16 cellular contexts compared by ENCODE assay signal in genomic region chr22:20503816-20504215, GRCh38. TPM values are rescaled to one million over a fixed set of nuclear protein-coding genes. Genes with fewer than 3 reads are reported as not detected.
A peak's percentile ranks its signal among the peaks of the same experiment; 100 is the strongest.
DNase-seq lines count a peak whose midpoint lies in the region; ATAC-seq, FAIRE-seq and TF ChIP-seq lines count a peak whose summit lies in the region.
"Had no signal": no experiment of that assay in that cellular context is flagged by ENCODE, and none has a peak within 500 bp of the region (broad histone marks: within the 10 kb centered on the region; RNA-seq: fewer than 3 reads in every experiment).

No MANE protein-coding gene starts in this region.

- POLR2A ChIA-PET in A549 (lab: Yijun Ruan, JAX) = interaction anchor here (0.6 kb wide), 1 partner anchor 8 kb away, joined by 3 read pairs; the partner anchor contains the start of gene KLHL22

- CTCF ChIA-PET in A549 (lab: Yijun Ruan, JAX) = interaction anchor here (1.2 to 2.6 kb wide), 3 partner anchors 61 to 85 kb away, joined by 5 to 7 read pairs (median 6); no protein-coding TSS in a partner anchor

- TF ChIP-seq POLR2A in A549 (IDR thresholded peaks at IDR 0.05; ENCODE audit: low read length) = no peak

- H3K9me3 Mint-ChIP-seq in mesothelial cell of epicardium = no peaks in the 10 kb centered on the region
- no peaks in the 10 kb centered on the region for H3K9me3 Mint-ChIP-seq in activated T-helper 17 cell treated with anti-CD3 and anti-CD28 coated beads, Interleukin-2, amount 50 U/mL, for 72 hours
- H3K9me3 Mint-ChIP-seq: activated CD8-positive, alpha-beta T cell treated with anti-CD3 and anti-CD28 coated beads for 36 hours; natural killer cell treated with Interleukin-12 subunit alpha and Interleukin-12 subunit beta and Interleukin-15 and Interleukin-18, amount 100 ng/mL, for 72 hours had no signal

- H3K9me3 ChIP-seq in A549 = no peaks in the 10 kb centered on the region
- H3K9me3 ChIP-seq: esophagus squamous epithelium, heart right ventricle had no signal

- peaks cover 25% of the 10 kb centered on the region for H3K4me1 Mint-ChIP-seq in mesothelial cell of epicardium
- H3K4me1 Mint-ChIP-seq in activated T-helper 17 cell treated with anti-CD3 and anti-CD28 coated beads, Interleukin-2, amount 50 U/mL, for 72 hours = peaks cover 8% of the 10 kb centered on the region

- H3K4me3 ChIP-seq in A549 (no peak overlapping the region), astrocyte of the spinal cord (ENCODE audit: low read depth, low read length) (no peak overlapping the region)
- H3K4me3 ChIP-seq: esophagus squamous epithelium, heart right ventricle had no signal

- H3K4me1 ChIP-seq in A549 = peaks cover 21% of the 10 kb centered on the region

- TF ChIP-seq CTCF in A549 (IDR thresholded peaks at IDR 0.05) (no peak), astrocyte of the spinal cord (IDR thresholded peaks at IDR 0.05; ENCODE audit: low read depth, low read length) (no peak), mesothelial cell of epicardium (IDR thresholded peaks at IDR 0.05; ENCODE audit: unreplicated experiment) (no peak)

- no peak for FAIRE-seq in A549 (lab: Jason Lieb, UNC)
- FAIRE-seq: GM19239 had no signal

- H3K27ac ChIP-seq in A549 = peak overlapping the region; percentile 79 to 81
- H3K27ac ChIP-seq: esophagus squamous epithelium, heart right ventricle had no signal

- in situ Hi-C loops in astrocyte of the spinal cord (cut with HindIII; ENCODE audit: low sequenced_read_pairs) = no loop called here

- H3K4me3 Mint-ChIP-seq in mesothelial cell of epicardium = no peak overlapping the region
- no peak overlapping the region for H3K4me3 Mint-ChIP-seq in activated T-helper 17 cell treated with anti-CD3 and anti-CD28 coated beads, Interleukin-2, amount 50 U/mL, for 72 hours
- H3K4me3 Mint-ChIP-seq: activated CD8-positive, alpha-beta T cell treated with anti-CD3 and anti-CD28 coated beads for 36 hours; natural killer cell treated with Interleukin-12 subunit alpha and Interleukin-12 subunit beta and Interleukin-15 and Interleukin-18, amount 100 ng/mL, for 72 hours had no signal

- 28% methylated on average over 2 of the region's 2 CpGs for WGBS in A549 (ENCODE audit: missing lambda C conversion rate)

- peak; percentile 45 to 59 for ATAC-seq in A549
- ATAC-seq in activated T-helper 17 cell treated with anti-CD3 and anti-CD28 coated beads, Interleukin-2, amount 50 U/mL, for 72 hours (replicated peaks) = no peak
- ATAC-seq in GM18519 (IDR thresholded peaks at IDR 0.05; ENCODE audit: low FRiP score, unreplicated experiment) = no peak
- ATAC-seq: activated CD8-positive, alpha-beta T cell treated with anti-CD3 and anti-CD28 coated beads for 36 hours; heart right ventricle; natural killer cell treated with Interleukin-12 subunit alpha and Interleukin-12 subunit beta and Interleukin-15 and Interleukin-18, amount 100 ng/mL, for 72 hours had no signal

- DNase-seq in A549 (ENCODE audit: low read depth in 1 of 2, low spot score in 1 of 2) = peak in 1 of 2 experiments; percentile 75
- DNase-seq in astrocyte of the spinal cord (ENCODE audit: low read depth, low spot score) = peak; percentile 29
- no peak for DNase-seq in mesothelial cell of epicardium (ENCODE audit: low spot score in 2 of 2, unreplicated experiment in 2 of 2)
- no peak for DNase-seq in SHP77 treated with DMSO at 0.1 percent for 48 hours (lab: John Stamatoyannopoulos, UW)
- no peak for DNase-seq in GOT3 (lab: John Stamatoyannopoulos, UW)
- DNase-seq: activated CD8-positive, alpha-beta T cell treated with anti-CD3 and anti-CD28 coated beads for 36 hours; amygdala; esophagus squamous epithelium; heart right ventricle; NCI-H2107; retina had no signal

- TF ChIP-seq RAD21 in A549 (conservative IDR thresholded peaks at IDR 0.05 in 1 of 2, IDR thresholded peaks at IDR 0.05 in 1 of 2) = no peak
- 0 out of 2 replicates have a peak, but pooled peaks have one; percentile 9 for TF ChIP-seq RAD21 in Ishikawa (IDR thresholded peaks at IDR 0.05; ENCODE audit: low read depth)

- peaks cover 12% of the 10 kb centered on the region for H3K36me3 Mint-ChIP-seq in mesothelial cell of epicardium
- peaks cover 31% of the 10 kb centered on the region for H3K36me3 Mint-ChIP-seq in activated T-helper 17 cell treated with anti-CD3 and anti-CD28 coated beads, Interleukin-2, amount 50 U/mL, for 72 hours (ENCODE audit: low read depth)

- H3K4me2 ChIP-seq in A549 = peak overlapping the region; percentile 74

- H3K27ac Mint-ChIP-seq in mesothelial cell of epicardium = peak overlapping the region; percentile 97
- H3K27ac Mint-ChIP-seq in activated T-helper 17 cell treated with anti-CD3 and anti-CD28 coated beads, Interleukin-2, amount 50 U/mL, for 72 hours = no peak overlapping the region
- H3K27ac Mint-ChIP-seq: activated CD8-positive, alpha-beta T cell treated with anti-CD3 and anti-CD28 coated beads for 36 hours; natural killer cell treated with Interleukin-12 subunit alpha and Interleukin-12 subunit beta and Interleukin-15 and Interleukin-18, amount 100 ng/mL, for 72 hours had no signal

- no peaks in the 10 kb centered on the region for H3K27me3 Mint-ChIP-seq in mesothelial cell of epicardium (ENCODE audit: low read depth)
- H3K27me3 Mint-ChIP-seq in activated T-helper 17 cell treated with anti-CD3 and anti-CD28 coated beads, Interleukin-2, amount 50 U/mL, for 72 hours = no peaks in the 10 kb centered on the region
- H3K27me3 Mint-ChIP-seq: activated CD8-positive, alpha-beta T cell treated with anti-CD3 and anti-CD28 coated beads for 36 hours; natural killer cell treated with Interleukin-12 subunit alpha and Interleukin-12 subunit beta and Interleukin-15 and Interleukin-18, amount 100 ng/mL, for 72 hours had no signal

- no peak for TF ChIP-seq EP300 in A549 (IDR thresholded peaks at IDR 0.05)
- TF ChIP-seq EP300 in Ishikawa (IDR thresholded peaks at IDR 0.05; ENCODE audit: borderline replicate concordance) = no peak

TF ChIP-seq in A549, 52 proteins besides CTCF, POLR2A, EP300 and RAD21 (continues in another document):
- no peak for TF ChIP-seq TFCP2L1 (CRISPR knock-in tag; IDR thresholded peaks at IDR 0.05)
- TF ChIP-seq FOXS1 (CRISPR knock-in tag; IDR thresholded peaks at IDR 0.05) = no peak
- TF ChIP-seq NR3C1 (IDR thresholded peaks at IDR 0.05) = no peak
- no peak for TF ChIP-seq HEYL (CRISPR knock-in tag; IDR thresholded peaks at IDR 0.05)
- TF ChIP-seq SMC3 (IDR thresholded peaks at IDR 0.05) = no peak
- no peak for TF ChIP-seq ATOH8 (CRISPR knock-in tag; IDR thresholded peaks at IDR 0.05; ENCODE audit: low read depth)
- TF ChIP-seq RFX5 (IDR thresholded peaks at IDR 0.05) = no peak

TF ChIP-seq in Ishikawa, 13 proteins besides CTCF, POLR2A, EP300 and RAD21 (continues in another document):
- TF ChIP-seq TCF12 (IDR thresholded peaks at IDR 0.05; ENCODE audit: low read depth) (peak; percentile 26; the same call in 1 of the 2 replicates), MAX (IDR thresholded peaks at IDR 0.05) (no peak), ZBTB7A (IDR thresholded peaks at IDR 0.05; ENCODE audit: low read depth) (no peak), YY1 (IDR thresholded peaks at IDR 0.05; ENCODE audit: low read depth) (no peak), FOXM1 (IDR thresholded peaks at IDR 0.05; ENCODE audit: borderline replicate concordance, low read depth) (no peak), TAF1 (IDR thresholded peaks at IDR 0.05; ENCODE audit: low read depth) (no peak), CREB1 (IDR thresholded peaks at IDR 0.05; ENCODE audit: low read depth) (no peak), USF1 (IDR thresholded peaks at IDR 0.05) (no peak), NFIC (IDR thresholded peaks at IDR 0.05) (0 out of 2 replicates have a peak, but pooled peaks have one; percentile 24)

RNA-seq across cellular contexts. Expression of gene MED15, which starts 3.6 kb away (rescaled TPM):
- polyA plus RNA-seq in A549 (2011; rRNA removed) (10.7 and 11.3 TPM in 2 replicates), A549 (2017; fragmentation: RNase III; extraction: RNeasy Plus Mini Kit Qiagen cat#74134 plus additional on column Dnase treatment) (29.7 to 32.6 TPM (median 30.5 TPM) in 3 replicates)
- 30.4 and 35.0 TPM in 2 replicates for polyA plus RNA-seq in A549 (2012; cell fraction: cytosol; rRNA removed)
- 151 and 195 TPM in 2 replicates for polyA plus RNA-seq in A549 (2012; cell fraction: nucleus; rRNA removed)
- polyA minus RNA-seq in A549 (2011; rRNA and poly(A)+ RNA removed) = 26.3 and 29.6 TPM in 2 replicates
- 129 to 135 TPM (median 129 TPM) in 3 replicates for total RNA-seq in mesothelial cell of epicardium
- 100 to 1,000 TPM; 115 to 118 TPM for total RNA-seq in activated T-helper 17 cell treated with anti-CD3 and anti-CD28 coated beads, Interleukin-2, amount 50 U/mL, for 72 hours

RNA-seq across cellular contexts. Expression of gene KLHL22, which starts 8.2 kb away (rescaled TPM):
- polyA plus RNA-seq in A549 (2011; rRNA removed) (11.7 and 13.9 TPM in 2 replicates), A549 (2017; fragmentation: RNase III; extraction: RNeasy Plus Mini Kit Qiagen cat#74134 plus additional on column Dnase treatment) (10.5 to 12.1 TPM (median 11.7 TPM) in 3 replicates)
- polyA plus RNA-seq in A549 (2012; cell fraction: cytosol; rRNA removed) = 11.7 and 16.0 TPM in 2 replicates
- 30.3 and 36.6 TPM in 2 replicates for polyA plus RNA-seq in A549 (2012; cell fraction: nucleus; rRNA removed)
- polyA minus RNA-seq in A549 (2011; rRNA and poly(A)+ RNA removed) = 18.8 and 20.2 TPM in 2 replicates
- 58.4 to 60.3 TPM (median 59.9 TPM) in 3 replicates for total RNA-seq in mesothelial cell of epicardium
- total RNA-seq in activated T-helper 17 cell treated with anti-CD3 and anti-CD28 coated beads, Interleukin-2, amount 50 U/mL, for 72 hours = 10 to 100 TPM; 19.3 to 22.4 TPM

Comparison
In these comparisons a context has a peak if more than half of its experiments do, and no peak if none do; other contexts are left out.
1. ATAC-seq: peak in A549 (2 of 2); none in activated T-helper 17 cell treated with anti-CD3 and anti-CD28 coated beads, Interleukin-2, amount 50 U/mL, for 72 hours (single experiment) and GM18519 (single experiment).